17 cellular contexts compared by ENCODE assay signal in genomic region chr9:134725605-134725940, GRCh38.
DNase-seq lines count a peak whose midpoint lies in the region; ATAC-seq and TF ChIP-seq lines count a peak whose summit lies in the region.
"Had no signal": no experiment of that assay in that cellular context is flagged by ENCODE, and none has a peak within 500 bp of the region (broad histone marks: within the 10 kb centered on the region; RNA-seq: fewer than 3 reads in every experiment).

No MANE protein-coding gene starts in this region.

- peaks cover 7 to 14% of the 10 kb centered on the region in 2 donors for H3K4me1 Mint-ChIP-seq in stimulated activated naive B cell treated with anti-CD40 and anti-IgM and Interleukin-4, amounts not matched to agents 10 μg/mL and 1 μg/mL and 100 μg/mL, for 72 hours

- H3K4me3 Mint-ChIP-seq in stimulated activated naive B cell treated with anti-CD40 and anti-IgM and Interleukin-4, amounts not matched to agents 10 μg/mL and 1 μg/mL and 100 μg/mL, for 72 hours = no peak overlapping the region
- H3K4me3 Mint-ChIP-seq: activated CD4-positive, alpha-beta memory T cell treated with anti-CD3 and anti-CD28 coated beads, Interleukin-2, amount 10 ng/mL, durations not matched to agents 7 days and 5 days; CD8-positive, alpha-beta T cell; stimulated activated naive CD8-positive, alpha-beta T cell treated with anti-CD3 and anti-CD28 coated beads, Interleukin-15, amount 100 ng/mL, for 72 hours had no signal

- DNase-seq in HFF-Myc (ENCODE audit: extremely low read depth, low read depth) (peak; percentile 61), NOMO-1 (lab: John Stamatoyannopoulos, UW; ENCODE audit: unreplicated experiment in 2 of 2) (peak; percentile 49 to 68), dermis blood vessel endothelial cell (peak; percentile 4), HPDE6-E6E7 (ENCODE audit: extremely low spot score) (no peak)
- DNase-seq in stimulated activated naive B cell treated with anti-CD40 and anti-IgM and Interleukin-4, amounts not matched to agents 10 μg/mL and 1 μg/mL and 100 μg/mL, for 72 hours = peak; percentile 6
- DNase-seq in activated T-cell treated with anti-CD3 and anti-CD28 coated beads, Interleukin-2, amount 50 U/mL, for 1 hour = no peak
- DNase-seq: activated CD4-positive, alpha-beta memory T cell treated with anti-CD3 and anti-CD28 coated beads, Interleukin-2, amount 10 ng/mL, durations not matched to agents 7 days and 5 days; aorta; CD8-positive, alpha-beta T cell; cortex of kidney; NK-92 treated with Interleukin-12 subunit alpha and Interleukin-12 subunit beta, amount 100 ng/mL, for 24 hours; SIG-M5; stimulated activated naive CD8-positive, alpha-beta T cell treated with anti-CD3 and anti-CD28 coated beads, Interleukin-15, amount 100 ng/mL, for 72 hours had no signal

- TF ChIP-seq CTCF in HFF-Myc (IDR thresholded peaks at IDR 0.05; ENCODE audit: low read depth, low read length, missing control alignments) = no peak

- no peaks in the 10 kb centered on the region for H3K36me3 Mint-ChIP-seq in stimulated activated naive B cell treated with anti-CD40 and anti-IgM and Interleukin-4, amounts not matched to agents 10 μg/mL and 1 μg/mL and 100 μg/mL, for 72 hours
- H3K36me3 Mint-ChIP-seq: CD8-positive, alpha-beta T cell had no signal

- H3K27ac Mint-ChIP-seq in stimulated activated naive B cell treated with anti-CD40 and anti-IgM and Interleukin-4, amounts not matched to agents 10 μg/mL and 1 μg/mL and 100 μg/mL, for 72 hours = no peak overlapping the region
- H3K27ac Mint-ChIP-seq: activated CD4-positive, alpha-beta memory T cell treated with anti-CD3 and anti-CD28 coated beads, Interleukin-2, amount 10 ng/mL, durations not matched to agents 7 days and 5 days; activated T-helper 2 cell treated with anti-CD3 and anti-CD28 coated beads, Interferon-gamma antibody, Interleukin-2, Interleukin-4, amounts not matched to agents 10 μg/mL and 5 μg/mL and 100 μg/mL, durations not matched to agents 14 hours and 24 hours and 36 hours; CD8-positive, alpha-beta T cell; progenitor cell of endocrine pancreas; stimulated activated naive CD8-positive, alpha-beta T cell treated with anti-CD3 and anti-CD28 coated beads, Interleukin-15, amount 100 ng/mL, for 72 hours had no signal

- H3K9me3 Mint-ChIP-seq in stimulated activated naive B cell treated with anti-CD40 and anti-IgM and Interleukin-4, amounts not matched to agents 10 μg/mL and 1 μg/mL and 100 μg/mL, for 72 hours = peaks cover 2 to 5% of the 10 kb centered on the region in 2 donors
- H3K9me3 Mint-ChIP-seq: CD8-positive, alpha-beta T cell had no signal

- H3K27me3 Mint-ChIP-seq in stimulated activated naive B cell treated with anti-CD40 and anti-IgM and Interleukin-4, amounts not matched to agents 10 μg/mL and 1 μg/mL and 100 μg/mL, for 72 hours = peaks cover 20 to 29% of the 10 kb centered on the region in 2 donors
- H3K27me3 Mint-ChIP-seq: progenitor cell of endocrine pancreas had no signal

- no peak overlapping the region for H3K4me3 ChIP-seq in HFF-Myc (replicated peaks; ENCODE audit: low read depth, low read length)
- H3K4me3 ChIP-seq: esophagus muscularis mucosa had no signal

- peak; percentile 95 to 98 for ATAC-seq in stimulated activated naive B cell treated with anti-CD40 and anti-IgM and Interleukin-4, amounts not matched to agents 10 μg/mL and 1 μg/mL and 100 μg/mL, for 72 hours (replicated peaks)
- no peak for ATAC-seq in HG02840 (IDR thresholded peaks at IDR 0.05; ENCODE audit: low FRiP score, unreplicated experiment)
- ATAC-seq: CD8-positive, alpha-beta T cell; stimulated activated naive CD8-positive, alpha-beta T cell treated with anti-CD3 and anti-CD28 coated beads, Interleukin-15, amount 100 ng/mL, for 72 hours had no signal

Comparison
In these comparisons a context has a peak if more than half of its experiments do, and no peak if none do; other contexts are left out.
1. DNase-seq: peak in HFF-Myc (single experiment), NOMO-1 (2 of 2), dermis blood vessel endothelial cell (single experiment) and stimulated activated naive B cell treated with anti-CD40 and anti-IgM and Interleukin-4, amounts not matched to agents 10 μg/mL and 1 μg/mL and 100 μg/mL, for 72 hours (single experiment); none in HPDE6-E6E7 (single experiment) and activated T-cell treated with anti-CD3 and anti-CD28 coated beads, Interleukin-2, amount 50 U/mL, for 1 hour (single experiment).